In genomic region chr14:84006643-84007137, GRCh38 we compare ENCODE assay signal across 11 cellular contexts.
DNase-seq lines count a peak whose midpoint lies in the region; ATAC-seq and TF ChIP-seq lines count a peak whose summit lies in the region.
"Had no signal": no experiment of that assay in that cellular context is flagged by ENCODE, and none has a peak within 500 bp of the region (broad histone marks: within the 10 kb centered on the region; RNA-seq: fewer than 3 reads in every experiment).

No MANE protein-coding gene starts in this region.

- ATAC-seq in Right ventricle myocardium superior (ENCODE audit: poor library complexity) (peak; percentile 31), aorta (ENCODE audit: low FRiP score) (peak; percentile 45)

- TF ChIP-seq CTCF in right atrium auricular region (IDR thresholded peaks at IDR 0.05) (peak in 1 of 2 donors; percentile 41), fibroblast of pulmonary artery (IDR thresholded peaks at IDR 0.05; ENCODE audit: low read length, missing control alignments) (peak; percentile 24)

- H3K27ac ChIP-seq in right atrium auricular region (no peak overlapping the region), aorta (ENCODE audit: low read depth in 1 of 2, low read length in 2 of 2) (no peak overlapping the region)

- WGBS in aorta, 2 donors = 85 to 89% methylated on average over 3 of the region's 3 CpGs

- no peaks in the 10 kb centered on the region for H3K9me3 ChIP-seq in right atrium auricular region
- H3K9me3 ChIP-seq in aorta (ENCODE audit: control insufficient read depth, low read length) = no peaks in the 10 kb centered on the region

- no peak overlapping the region for H3K4me3 ChIP-seq in right atrium auricular region
- H3K4me3 ChIP-seq in fibroblast of pulmonary artery (replicated peaks; ENCODE audit: low read depth, low read length) = no peak overlapping the region
- no peak overlapping the region for H3K4me3 ChIP-seq in aorta (ENCODE audit: low read length in 2 of 2)

- intact Hi-C loops in Right ventricle myocardium superior (cut with DNase I) (no loop called here), aorta (cut with DNase I) (no loop called here)

- H3K27me3 ChIP-seq in right atrium auricular region (no peaks in the 10 kb centered on the region), aorta (ENCODE audit: control insufficient read depth in 1 of 2, insufficient read depth in 2 of 2, low read length in 1 of 2) (no peaks in the 10 kb centered on the region)

- H3K4me1 ChIP-seq in right atrium auricular region (no peaks in the 10 kb centered on the region), aorta (ENCODE audit: control insufficient read depth in 1 of 2, insufficient read depth in 2 of 2, low read length in 2 of 2) (no peaks in the 10 kb centered on the region)

- H3K36me3 ChIP-seq in right atrium auricular region = no peaks in the 10 kb centered on the region
- H3K36me3 ChIP-seq in aorta (ENCODE audit: control insufficient read depth in 1 of 2, insufficient read depth in 2 of 2, low read length in 1 of 2) = no peaks in the 10 kb centered on the region

- DNase-seq in Right ventricle myocardium superior = no peak
- no peak for DNase-seq in right atrium auricular region (ENCODE audit: low spot score)
- DNase-seq in NCI-H69 (lab: John Stamatoyannopoulos, UW) = peak; percentile 99
- peak; percentile 39 for DNase-seq in fibroblast of pulmonary artery (ENCODE audit: low read depth)
- no peak for DNase-seq in aorta
- no peak for DNase-seq in activated CD8-positive, alpha-beta memory T cell treated with anti-CD3 and anti-CD28 coated beads for 24 hours
- no peak for DNase-seq in HCEC 1CT
- DNase-seq in anterior cingulate cortex (lab: John Stamatoyannopoulos, UW) = no peak
- DNase-seq: caudate nucleus; mammary epithelial cell; stimulated activated CD4-positive, alpha-beta T cell treated with anti-CD3 and anti-CD28 coated beads, Interleukin-4, amount 100 ng/mL, for 24 hours had no signal

Comparison
In these comparisons a context has a peak if more than half of its experiments do, and no peak if none do; other contexts are left out.
1. DNase-seq: peak in NCI-H69 (single experiment) and fibroblast of pulmonary artery (single experiment); none in Right ventricle myocardium superior (single experiment), right atrium auricular region (single experiment), aorta (0 of 2), activated CD8-positive, alpha-beta memory T cell treated with anti-CD3 and anti-CD28 coated beads for 24 hours (single experiment), HCEC 1CT (single experiment) and anterior cingulate cortex (0 of 58).